ENCODE assay signal across 1 cellular context in the genomic region with DNA sequence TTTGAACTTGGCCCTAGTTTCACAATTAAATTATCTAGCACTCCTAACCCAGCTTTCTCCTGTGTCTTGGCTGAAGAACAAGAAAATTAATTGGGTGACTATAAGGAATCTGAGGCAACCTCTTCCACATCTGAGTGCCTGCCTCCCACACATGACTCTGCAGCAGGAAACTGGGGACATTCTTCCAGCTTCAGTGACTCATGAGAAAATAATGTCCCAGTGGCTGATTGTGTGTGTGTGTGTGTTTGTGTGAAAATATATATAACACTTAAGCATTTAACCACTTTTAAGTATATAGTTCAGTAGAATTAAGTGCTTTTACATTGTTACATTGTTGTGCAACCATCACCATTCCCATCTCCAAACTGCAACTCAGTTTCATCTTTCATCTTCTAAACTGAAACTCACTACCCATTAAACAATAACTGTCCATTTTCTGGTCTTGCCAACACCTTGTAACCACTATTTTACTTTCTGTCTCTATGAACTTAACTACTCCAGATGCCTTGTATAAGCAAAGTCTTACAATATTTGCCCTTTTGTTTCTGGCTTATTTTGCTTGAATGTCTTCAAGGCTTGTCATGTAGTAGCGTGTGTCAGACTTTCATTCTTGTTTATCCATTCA.
TF ChIP-seq lines count a peak whose summit lies in the region.

No MANE protein-coding gene starts in this region.

TF ChIP-seq in HCT116, 20 proteins besides CTCF, POLR2A, EP300 and RAD21 (continued from another document):
- no peak for TF ChIP-seq TCF7L2 (IDR thresholded peaks at IDR 0.05; ENCODE audit: borderline replicate concordance, extremely low read depth, insufficient read depth, insufficient read length)
- TF ChIP-seq SIN3A (IDR thresholded peaks at IDR 0.05; ENCODE audit: low read depth), result peak; percentile 42; the same call in 1 of the 2 replicates
- peak; percentile 84 for TF ChIP-seq SP1 (IDR thresholded peaks at IDR 0.05; ENCODE audit: low read depth)
- no peak; the same call in 1 of the 2 replicates for TF ChIP-seq ELF1 (IDR thresholded peaks at IDR 0.05; ENCODE audit: borderline replicate concordance, low read depth)
- TF ChIP-seq, protein P1, sequence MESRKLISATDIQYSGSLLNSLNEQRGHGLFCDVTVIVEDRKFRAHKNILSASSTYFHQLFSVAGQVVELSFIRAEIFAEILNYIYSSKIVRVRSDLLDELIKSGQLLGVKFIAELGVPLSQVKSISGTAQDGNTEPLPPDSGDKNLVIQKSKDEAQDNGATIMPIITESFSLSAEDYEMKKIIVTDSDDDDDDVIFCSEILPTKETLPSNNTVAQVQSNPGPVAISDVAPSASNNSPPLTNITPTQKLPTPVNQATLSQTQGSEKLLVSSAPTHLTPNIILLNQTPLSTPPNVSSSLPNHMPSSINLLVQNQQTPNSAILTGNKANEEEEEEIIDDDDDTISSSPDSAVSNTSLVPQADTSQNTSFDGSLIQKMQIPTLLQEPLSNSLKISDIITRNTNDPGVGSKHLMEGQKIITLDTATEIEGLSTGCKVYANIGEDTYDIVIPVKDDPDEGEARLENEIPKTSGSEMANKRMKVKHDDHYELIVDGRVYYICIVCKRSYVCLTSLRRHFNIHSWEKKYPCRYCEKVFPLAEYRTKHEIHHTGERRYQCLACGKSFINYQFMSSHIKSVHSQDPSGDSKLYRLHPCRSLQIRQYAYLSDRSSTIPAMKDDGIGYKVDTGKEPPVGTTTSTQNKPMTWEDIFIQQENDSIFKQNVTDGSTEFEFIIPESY (IDR thresholded peaks at IDR 0.05; ENCODE audit: extremely low read depth, insufficient replicate concordance, low read length), result peak; percentile 13
- no peak for TF ChIP-seq EZH2phosphoT487 (IDR thresholded peaks at IDR 0.05; ENCODE audit: borderline replicate concordance)
